In genomic region chr19:54907899-54908298, GRCh38 we compare ENCODE assay signal across 19 cellular contexts. TPM values are rescaled to one million over a fixed set of nuclear protein-coding genes. Genes with fewer than 3 reads are reported as not detected.
DNase-seq lines count a peak whose midpoint lies in the region; ATAC-seq, FAIRE-seq and TF ChIP-seq lines count a peak whose summit lies in the region.
"Not testable (repeated sequence)": the region's sequence is repeated elsewhere in the genome, so short reads cannot be mapped to it uniquely, and the experiment has no call there.
"Had no signal": no experiment of that assay in that cellular context is flagged by ENCODE, and none has a peak within 500 bp of the region (broad histone marks: within the 10 kb centered on the region; RNA-seq: fewer than 3 reads in every experiment).

No MANE protein-coding gene starts in this region.

- not testable (repeated sequence) for DNase-seq in K562 (ENCODE audit: extremely low read depth in 1 of 4, low spot score in 3 of 4); immature natural killer cell; natural killer cell; natural killer cell treated with Interleukin-12 subunit alpha and Interleukin-12 subunit beta and Interleukin-15 and Interleukin-18, amount 100 ng/mL, for 72 hours (ENCODE audit: low spot score)

- 0% methylated on average over 1 of the region's 5 CpGs for WGBS in K562 (ENCODE audit: insufficient coverage, low coverage, missing lambda C conversion rate)

- BruUV-seq in K562 (replicated peaks; lab: Mats Ljungman, UMichigan), result not testable (repeated sequence)

- not testable (repeated sequence) for H3K4me3 ChIP-seq in K562

- H3K36me3 Mint-ChIP-seq in immature natural killer cell, result peaks cover 16 to 26% (median 19%) of the 10 kb centered on the region in 3 donors
- not testable (repeated sequence) for H3K36me3 Mint-ChIP-seq in natural killer cell; natural killer cell treated with Interleukin-12 subunit alpha and Interleukin-12 subunit beta and Interleukin-15 and Interleukin-18, amount 100 ng/mL, for 72 hours

- H3K4me1 Mint-ChIP-seq in immature natural killer cell (peaks cover 59 to 72% of the 10 kb centered on the region in 2 donors), natural killer cell (peaks cover 38 to 48% of the 10 kb centered on the region in 2 donors)
- peaks cover 33 to 37% of the 10 kb centered on the region in 2 donors for H3K4me1 Mint-ChIP-seq in natural killer cell treated with Interleukin-12 subunit alpha and Interleukin-12 subunit beta and Interleukin-15 and Interleukin-18, amount 100 ng/mL, for 72 hours (ENCODE audit: low read depth in 2 of 2)

- not testable (repeated sequence) for TF ChIP-seq CTCF in K562 (IDR thresholded peaks at IDR 0.05 in 2 of 3, conservative IDR thresholded peaks at IDR 0.05 in 1 of 3; ENCODE audit: insufficient read depth in 2 of 3, low read depth in 1 of 3, low read length in 3 of 3); natural killer cell (IDR thresholded peaks at IDR 0.05)

- not testable (repeated sequence) for TF ChIP-seq POLR2A in K562 (conservative IDR thresholded peaks at IDR 0.05)

- TF ChIP-seq EP300 in K562 (IDR thresholded peaks at IDR 0.05; ENCODE audit: low read length), result not testable (repeated sequence)

- not testable (repeated sequence) for H3K79me2 ChIP-seq in K562 (ENCODE audit: control insufficient read depth, insufficient read depth, low read length)

- intact Hi-C loops in K562 (cut with micrococcal nuclease), result not testable (repeated sequence)
- intact Hi-C loops in natural killer cell (cut with micrococcal nuclease), result loop anchor here (5.0 to 10.0 kb wide), 3 partner anchors 106 to 373 kb away; partner anchors contain the start of gene KIR2DL4

- H3K9me3 Mint-ChIP-seq in immature natural killer cell; natural killer cell; natural killer cell treated with Interleukin-12 subunit alpha and Interleukin-12 subunit beta and Interleukin-15 and Interleukin-18, amount 100 ng/mL, for 72 hours: not testable (repeated sequence)

- POLR2A ChIA-PET in K562 (lab: Yijun Ruan, JAX), result not testable (repeated sequence)

- H3K4me2 ChIP-seq in K562 (ENCODE audit: insufficient read depth, low read length), result not testable (repeated sequence)

- not testable (repeated sequence) for H4K20me1 ChIP-seq in K562 (replicated peaks; ENCODE audit: control insufficient read depth, insufficient read depth, low read length)

- not testable (repeated sequence) for TF ChIP-seq RAD21 in K562 (CRISPR knock-in tag; conservative IDR thresholded peaks at IDR 0.05 in 1 of 2, IDR thresholded peaks at IDR 0.05 in 1 of 2)

- not testable (repeated sequence) for H3K9me3 ChIP-seq in K562 (replicated peaks; ENCODE audit: control insufficient read depth, insufficient read depth, low read depth, low read length)

- H3K4me3 Mint-ChIP-seq in immature natural killer cell (peak overlapping the region in 4 of 5 donors; percentile 27 to 64 (median 61)), natural killer cell (peak overlapping the region; percentile 62)
- peak overlapping the region; percentile 62 for H3K4me3 Mint-ChIP-seq in natural killer cell treated with Interleukin-12 subunit alpha and Interleukin-12 subunit beta and Interleukin-15 and Interleukin-18, amount 100 ng/mL, for 72 hours

- CTCF ChIA-PET in K562 (lab: Yijun Ruan, JAX; ENCODE audit: low intra/inter-chr PET ratio), result not testable (repeated sequence)

- H3K9ac ChIP-seq in K562 (ENCODE audit: insufficient read depth in 1 of 2, low read depth in 2 of 2, low read length in 2 of 2), result not testable (repeated sequence)

- peaks cover 19 to 23% of the 10 kb centered on the region in 2 experiments; a peak in 4 of 5 replicates for H3K4me1 ChIP-seq in K562 (replicated peaks in 1 of 2; ENCODE audit: control insufficient read depth in 2 of 2, insufficient read depth in 2 of 2, low read length in 2 of 2)

- H3K36me3 ChIP-seq in K562 (ENCODE audit: control insufficient read depth, insufficient read depth, low read length), result not testable (repeated sequence)

- H3K27ac ChIP-seq in K562 (ENCODE audit: extremely low read depth, low read depth, low read length), result not testable (repeated sequence)

- H3K27me3 ChIP-seq in K562 (ENCODE audit: control insufficient read depth in 2 of 2, insufficient read depth in 2 of 2, low read length in 2 of 2), result not testable (repeated sequence)

- peak overlapping the region in 5 of 6 donors; percentile 56 to 93 (median 64) for H3K27ac Mint-ChIP-seq in immature natural killer cell
- peak overlapping the region; percentile 18 to 94 for H3K27ac Mint-ChIP-seq in natural killer cell
- not testable (repeated sequence) for H3K27ac Mint-ChIP-seq in natural killer cell treated with Interleukin-12 subunit alpha and Interleukin-12 subunit beta and Interleukin-15 and Interleukin-18, amount 100 ng/mL, for 72 hours

- not testable (repeated sequence) for ATAC-seq in K562; natural killer cell; natural killer cell treated with Interleukin-12 subunit alpha and Interleukin-12 subunit beta and Interleukin-15 and Interleukin-18, amount 100 ng/mL, for 72 hours

- not testable (repeated sequence) for H2AFZ ChIP-seq in K562 (ENCODE audit: low read depth, low read length)

- not testable (repeated sequence) for FAIRE-seq in K562 (lab: Jason Lieb, UNC)

- not testable (repeated sequence) for H3K9me1 ChIP-seq in K562 (ENCODE audit: control insufficient read depth, insufficient read depth, low read length)

- H3K27me3 Mint-ChIP-seq in immature natural killer cell (ENCODE audit: low read depth in 3 of 3), result peaks cover 12 to 27% (median 17%) of the 10 kb centered on the region in 3 donors
- H3K27me3 Mint-ChIP-seq in natural killer cell (ENCODE audit: low read depth in 2 of 2); natural killer cell treated with Interleukin-12 subunit alpha and Interleukin-12 subunit beta and Interleukin-15 and Interleukin-18, amount 100 ng/mL, for 72 hours: not testable (repeated sequence)

- in situ Hi-C loops in K562 (cut with MboI), result not testable (repeated sequence)

RNA-seq across cellular contexts. Expression of gene NCR1, which starts 2.0 kb away (rescaled TPM):
- 3.4 and 5.6 TPM in 2 replicates for total RNA-seq in K562 (2011; cell fraction: chromatin; rRNA removed; ENCODE audit: low replicate concordance)
- total RNA-seq in K562 (2011; cell fraction: nucleolus; rRNA removed), result 3.0 and 5.2 TPM in 2 replicates
- 2.2 and 4.0 TPM in 2 replicates for total RNA-seq in K562 (2011; cell fraction: nucleoplasm; rRNA removed)
- total RNA-seq in K562 (2014; rRNA removed), result 1.2 and 1.9 TPM in 2 replicates
- 0.70 and 1.4 TPM in 2 replicates for total RNA-seq in K562 (2014; rRNA removed; fragmentation: Illumina TruSeq; extraction: Trizol)
- total RNA-seq in K562 (2015; rRNA removed; fragmentation: Illumina TruSeq; extraction: Trizol), result 0.30 and 0.69 TPM in 2 replicates
- total RNA-seq in K562 (2021), result 0.92 and 1.5 TPM in 2 replicates
- 3.1 TPM in 2 replicates for polyA plus RNA-seq in K562 (2011; rRNA removed)
- 3.9 and 4.3 TPM in 2 replicates for polyA plus RNA-seq in K562 (2011; cell fraction: cytosol; rRNA removed)
- 2.1 TPM in 2 replicates for polyA plus RNA-seq in K562 (2011; cell fraction: nucleus; rRNA removed)
- 0.90 and 0.91 TPM in 2 replicates for polyA plus RNA-seq in K562 (2012)
- polyA plus RNA-seq in K562 (2014; fragmentation: Illumina TruSeq; extraction: Trizol), result 1.2 and 2.1 TPM in 2 replicates
- under 1 TPM; 0.25 to 0.39 TPM for polyA plus RNA-seq in K562 (2014; fragmentation: Nextera tagmentation; extraction: Ambion mirVana)
- 0.84 and 0.88 TPM in 2 replicates for polyA plus RNA-seq in K562 (2014; rRNA removed)
- polyA minus RNA-seq in K562 (2011; rRNA and poly(A)+ RNA removed), result 4.0 TPM in 2 replicates
- polyA minus RNA-seq in K562 (2011; cell fraction: cytosol; rRNA and poly(A)+ RNA removed), result 2.6 and 3.0 TPM in 2 replicates
- polyA minus RNA-seq in K562 (2011; cell fraction: nucleus; rRNA and poly(A)+ RNA removed), result 1.8 and 3.9 TPM in 2 replicates
- polyA plus RNA-seq in immature natural killer cell, result 100 to 1,000 TPM in 1 of 3 donors, 10 to 100 TPM in 2; 34.1 to 146 (median 61.1) TPM
- 100 to 1,000 TPM; 213 to 342 (median 244) TPM for total RNA-seq in natural killer cell
- 100 to 1,000 TPM in 1 of 2 donors, 10 to 100 TPM in 1; 81.6 to 253 TPM for total RNA-seq in natural killer cell treated with Interleukin-12 subunit alpha and Interleukin-12 subunit beta and Interleukin-15 and Interleukin-18, amount 100 ng/mL, for 72 hours
- total RNA-seq: A172; A673; B cell; Calu3; CD4-positive, alpha-beta memory T cell; CD4-positive, alpha-beta T cell; CD4-positive, CD25-positive, alpha-beta regulatory T cell had no signal
- polyA plus RNA-seq: A549; AG04450; BJ; CD4-positive, alpha-beta memory T cell had no signal

RNA-seq across cellular contexts. Expression of gene FCAR, which starts 33.9 kb away (rescaled TPM):
- total RNA-seq in K562 (2011; cell fraction: chromatin; rRNA removed; ENCODE audit: low replicate concordance), result not detected in 2 replicates
- total RNA-seq in K562 (2011; cell fraction: nucleolus; rRNA removed), result not detected in 2 replicates
- total RNA-seq in K562 (2011; cell fraction: nucleoplasm; rRNA removed), result not detected in 2 replicates
- total RNA-seq in K562 (2014; rRNA removed) (not detected in 2 replicates), K562 (2014; rRNA removed; fragmentation: Illumina TruSeq; extraction: Trizol) (not detected in 2 replicates), K562 (2015; rRNA removed; fragmentation: Illumina TruSeq; extraction: Trizol) (not detected in 2 replicates), K562 (2021) (not detected in 2 replicates), natural killer cell (10 to 100 TPM in 1 of 3 donors, 1 to 10 TPM in 1, under 1 TPM in 1; 0.26 to 23.7 (median 6.7) TPM)
- polyA plus RNA-seq in K562 (2011; rRNA removed) (not detected in 2 replicates), K562 (2014; fragmentation: Illumina TruSeq; extraction: Trizol) (not detected in 2 replicates), K562 (2014; fragmentation: Nextera tagmentation; extraction: Ambion mirVana) (not detected), K562 (2014; rRNA removed) (not detected in 2 replicates), immature natural killer cell (under 1 TPM in 1 of 3 donors, not detected in 2; 0.46 TPM)
- polyA plus RNA-seq in K562 (2011; cell fraction: cytosol; rRNA removed), result not detected in 2 replicates
- polyA plus RNA-seq in K562 (2011; cell fraction: nucleus; rRNA removed), result not detected in 2 replicates
- polyA plus RNA-seq in K562 (2012), result not detected in 2 replicates
- polyA minus RNA-seq in K562 (2011; rRNA and poly(A)+ RNA removed), result not detected in 2 replicates
- polyA minus RNA-seq in K562 (2011; cell fraction: cytosol; rRNA and poly(A)+ RNA removed), result not detected in 2 replicates
- polyA minus RNA-seq in K562 (2011; cell fraction: nucleus; rRNA and poly(A)+ RNA removed), result not detected in 2 replicates
- total RNA-seq in natural killer cell treated with Interleukin-12 subunit alpha and Interleukin-12 subunit beta and Interleukin-15 and Interleukin-18, amount 100 ng/mL, for 72 hours, result not detected
- total RNA-seq: A172; A673; B cell; Caco-2; Calu3; CD4-positive, CD25-positive, alpha-beta regulatory T cell; CD8-positive, alpha-beta memory T cell; Daoy had no signal
- polyA plus RNA-seq: A549; AG04450; BJ; CD4-positive, alpha-beta memory T cell; CD8-positive, alpha-beta memory T cell had no signal

RNA-seq across cellular contexts. Expression of gene NLRP7, which starts 39.4 kb away (rescaled TPM):
- 1.5 TPM in 1 of 2 replicates, not detected in the other for total RNA-seq in K562 (2011; cell fraction: chromatin; rRNA removed; ENCODE audit: low replicate concordance)
- 1.3 TPM in 1 of 2 replicates, not detected in the other for total RNA-seq in K562 (2011; cell fraction: nucleolus; rRNA removed)
- total RNA-seq in K562 (2011; cell fraction: nucleoplasm; rRNA removed), result 1.9 TPM in 1 of 2 replicates, not detected in the other
- 0.20 TPM in 1 of 2 replicates, not detected in the other for total RNA-seq in K562 (2014; rRNA removed)
- 0.22 TPM in 1 of 2 replicates, not detected in the other for total RNA-seq in K562 (2014; rRNA removed; fragmentation: Illumina TruSeq; extraction: Trizol)
- not detected in 2 replicates for total RNA-seq in K562 (2015; rRNA removed; fragmentation: Illumina TruSeq; extraction: Trizol)
- 0.18 TPM in 1 of 2 replicates, not detected in the other for total RNA-seq in K562 (2021)
- 0.13 and 0.19 TPM in 2 replicates for polyA plus RNA-seq in K562 (2011; rRNA removed)
- polyA plus RNA-seq in K562 (2011; cell fraction: cytosol; rRNA removed), result 0.07 TPM in 1 of 2 replicates, not detected in the other
- 0.16 and 0.18 TPM in 2 replicates for polyA plus RNA-seq in K562 (2011; cell fraction: nucleus; rRNA removed)
- polyA plus RNA-seq in K562 (2012), result 0.17 TPM in 1 of 2 replicates, not detected in the other
- polyA plus RNA-seq in K562 (2014; fragmentation: Illumina TruSeq; extraction: Trizol), result 0.03 and 0.12 TPM in 2 replicates
- under 1 TPM; 0.04 to 0.06 TPM for polyA plus RNA-seq in K562 (2014; fragmentation: Nextera tagmentation; extraction: Ambion mirVana)
- not detected in 2 replicates for polyA plus RNA-seq in K562 (2014; rRNA removed)
- polyA minus RNA-seq in K562 (2011; rRNA and poly(A)+ RNA removed), result 0.84 TPM in 1 of 2 replicates, not detected in the other
- not detected in 2 replicates for polyA minus RNA-seq in K562 (2011; cell fraction: cytosol; rRNA and poly(A)+ RNA removed)
- not detected in 2 replicates for polyA minus RNA-seq in K562 (2011; cell fraction: nucleus; rRNA and poly(A)+ RNA removed)
- polyA plus RNA-seq in immature natural killer cell, result 1 to 10 TPM in 1 of 3 donors, under 1 TPM in 1, not detected in 1; 0.27 to 2.0 TPM
- total RNA-seq in natural killer cell, result not detected
- 1 to 10 TPM; 1.1 to 1.2 TPM for total RNA-seq in natural killer cell treated with Interleukin-12 subunit alpha and Interleukin-12 subunit beta and Interleukin-15 and Interleukin-18, amount 100 ng/mL, for 72 hours
- total RNA-seq: A172; A673; Calu3; CD4-positive, alpha-beta memory T cell; CD4-positive, alpha-beta T cell; CD4-positive, CD25-positive, alpha-beta regulatory T cell; CD8-positive, alpha-beta memory T cell; CD8-positive, alpha-beta T cell; Daoy had no signal
- polyA plus RNA-seq: A549; AG04450; BJ; CD14-positive monocyte; CD4-positive, alpha-beta memory T cell; CD4-positive, CD25-positive, alpha-beta regulatory T cell; CD8-positive, alpha-beta memory T cell had no signal

RNA-seq across cellular contexts. Expression of gene KIR3DL2, which starts 57.7 kb away (rescaled TPM):
- not detected in 2 replicates for total RNA-seq in K562 (2011; cell fraction: chromatin; rRNA removed; ENCODE audit: low replicate concordance)
- total RNA-seq in K562 (2011; cell fraction: nucleolus; rRNA removed), result not detected in 2 replicates
- not detected in 2 replicates for total RNA-seq in K562 (2011; cell fraction: nucleoplasm; rRNA removed)
- total RNA-seq in K562 (2014; rRNA removed) (not detected in 2 replicates), K562 (2014; rRNA removed; fragmentation: Illumina TruSeq; extraction: Trizol) (not detected in 2 replicates), K562 (2015; rRNA removed; fragmentation: Illumina TruSeq; extraction: Trizol) (not detected in 2 replicates), K562 (2021) (not detected in 2 replicates), natural killer cell (10 to 100 TPM; 24.0 to 89.0 (median 65.1) TPM)
- polyA plus RNA-seq in K562 (2011; rRNA removed) (not detected in 2 replicates), K562 (2014; fragmentation: Illumina TruSeq; extraction: Trizol) (not detected in 2 replicates), K562 (2014; fragmentation: Nextera tagmentation; extraction: Ambion mirVana) (not detected), K562 (2014; rRNA removed) (not detected in 2 replicates), immature natural killer cell (10 to 100 TPM; 36.1 to 61.1 (median 44.1) TPM)
- not detected in 2 replicates for polyA plus RNA-seq in K562 (2011; cell fraction: cytosol; rRNA removed)
- not detected in 2 replicates for polyA plus RNA-seq in K562 (2011; cell fraction: nucleus; rRNA removed)
- not detected in 2 replicates for polyA plus RNA-seq in K562 (2012)
- not detected in 2 replicates for polyA minus RNA-seq in K562 (2011; rRNA and poly(A)+ RNA removed)
- polyA minus RNA-seq in K562 (2011; cell fraction: cytosol; rRNA and poly(A)+ RNA removed), result not detected in 2 replicates
- not detected in 2 replicates for polyA minus RNA-seq in K562 (2011; cell fraction: nucleus; rRNA and poly(A)+ RNA removed)
- 10 to 100 TPM; 10.3 to 51.2 TPM for total RNA-seq in natural killer cell treated with Interleukin-12 subunit alpha and Interleukin-12 subunit beta and Interleukin-15 and Interleukin-18, amount 100 ng/mL, for 72 hours
- total RNA-seq: A172, A673, Caco-2, Calu3, Daoy had no signal
- polyA plus RNA-seq: A549, AG04450, BJ had no signal

RNA-seq across cellular contexts. Expression of gene NLRP2, which starts 58.3 kb away (rescaled TPM):
- total RNA-seq in K562 (2011; cell fraction: chromatin; rRNA removed; ENCODE audit: low replicate concordance), result 112 and 159 TPM in 2 replicates
- 75.3 and 84.4 TPM in 2 replicates for total RNA-seq in K562 (2011; cell fraction: nucleolus; rRNA removed)
- 69.2 and 82.2 TPM in 2 replicates for total RNA-seq in K562 (2011; cell fraction: nucleoplasm; rRNA removed)
- total RNA-seq in K562 (2014; rRNA removed), result 21.6 and 22.2 TPM in 2 replicates
- 24.2 and 25.5 TPM in 2 replicates for total RNA-seq in K562 (2014; rRNA removed; fragmentation: Illumina TruSeq; extraction: Trizol)
- 17.3 and 18.5 TPM in 2 replicates for total RNA-seq in K562 (2015; rRNA removed; fragmentation: Illumina TruSeq; extraction: Trizol)
- 33.2 and 36.2 TPM in 2 replicates for total RNA-seq in K562 (2021)
- polyA plus RNA-seq in K562 (2011; rRNA removed), result 59.3 and 65.5 TPM in 2 replicates
- polyA plus RNA-seq in K562 (2011; cell fraction: cytosol; rRNA removed), result 28.5 and 40.0 TPM in 2 replicates
- 79.9 and 89.0 TPM in 2 replicates for polyA plus RNA-seq in K562 (2011; cell fraction: nucleus; rRNA removed)
- 19.8 and 24.8 TPM in 2 replicates for polyA plus RNA-seq in K562 (2012)
- polyA plus RNA-seq in K562 (2014; fragmentation: Illumina TruSeq; extraction: Trizol), result 25.1 and 28.1 TPM in 2 replicates
- polyA plus RNA-seq in K562 (2014; fragmentation: Nextera tagmentation; extraction: Ambion mirVana), result 10 to 100 TPM; 10.1 to 11.9 TPM
- 25.0 and 29.9 TPM in 2 replicates for polyA plus RNA-seq in K562 (2014; rRNA removed)
- polyA minus RNA-seq in K562 (2011; rRNA and poly(A)+ RNA removed), result 50.6 and 66.3 TPM in 2 replicates
- 22.9 and 31.5 TPM in 2 replicates for polyA minus RNA-seq in K562 (2011; cell fraction: cytosol; rRNA and poly(A)+ RNA removed)
- polyA minus RNA-seq in K562 (2011; cell fraction: nucleus; rRNA and poly(A)+ RNA removed), result 22.8 and 38.0 TPM in 2 replicates
- 10 to 100 TPM in 1 of 3 donors, 1 to 10 TPM in 2; 1.9 to 18.7 (median 4.4) TPM for polyA plus RNA-seq in immature natural killer cell
- total RNA-seq in natural killer cell, result 10 to 100 TPM; 30.2 to 71.2 (median 42.6) TPM
- 100 to 1,000 TPM in 1 of 2 donors, 10 to 100 TPM in 1; 50.3 to 154 TPM for total RNA-seq in natural killer cell treated with Interleukin-12 subunit alpha and Interleukin-12 subunit beta and Interleukin-15 and Interleukin-18, amount 100 ng/mL, for 72 hours
- total RNA-seq: A172 had no signal
- polyA plus RNA-seq: BJ had no signal

Comparison
In these comparisons a context has a peak if more than half of its experiments do, and no peak if none do; other contexts are left out.
1. RNA of gene NCR1, which starts 2.0 kb away (total RNA-seq): 81.6 to 253 TPM in natural killer cell treated with Interleukin-12 subunit alpha and Interleukin-12 subunit beta and Interleukin-15 and Interleukin-18, amount 100 ng/mL, for 72 hours and 213 to 342 TPM in natural killer cell; 0.30 to 5.6 TPM in K562; every median in the first group is over 10 times any median in the second.
2. Peak in every context shown above with its lines, with median percentiles within 50 percentile points of each other: H3K4me3 Mint-ChIP-seq.